In the genomic region with DNA sequence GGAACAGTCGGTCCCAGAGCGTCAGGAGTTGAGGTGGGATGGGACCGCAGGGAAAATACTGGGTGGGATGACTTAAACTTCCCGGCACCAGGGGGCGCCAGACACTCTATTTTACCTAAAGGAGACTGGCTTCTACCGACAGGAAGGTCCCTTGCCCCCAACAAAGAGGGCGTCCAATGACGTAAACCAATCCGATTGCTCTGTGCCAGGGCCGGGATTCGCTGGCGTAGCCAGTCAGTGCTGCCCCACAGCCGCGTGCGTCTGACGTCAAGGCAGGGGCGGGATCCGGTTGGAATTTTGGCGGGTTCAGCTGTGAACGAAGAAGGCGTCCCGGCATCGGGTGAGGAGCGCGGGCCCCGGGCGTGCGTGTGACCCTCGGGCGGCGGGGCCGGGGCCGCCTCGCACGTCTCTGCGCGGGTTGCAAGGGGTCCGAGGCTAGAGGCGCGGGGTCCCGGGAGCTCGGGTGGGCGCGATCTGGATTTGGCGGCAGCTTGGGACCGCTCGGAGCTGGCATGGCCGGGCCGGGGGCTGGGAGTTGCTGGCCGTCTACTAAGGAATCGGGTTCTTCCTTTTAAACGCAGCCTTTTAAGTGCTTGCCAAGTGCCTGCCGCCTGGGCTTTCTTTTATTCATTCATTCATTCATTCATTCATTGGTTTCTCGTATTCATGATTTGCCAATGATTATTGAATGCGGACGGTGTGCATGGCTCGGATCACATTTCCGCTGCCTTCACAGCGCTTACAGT, we compare ENCODE assay signal across 8 cellular contexts. TPM values are rescaled to one million over a fixed set of nuclear protein-coding genes. Genes with fewer than 3 reads are reported as not detected.
DNase-seq lines count a peak whose midpoint lies in the region; ATAC-seq, FAIRE-seq and TF ChIP-seq lines count a peak whose summit lies in the region.

A gene (plus strand): TSS at position 292 of the 746 bp plus-strand sequence. CDS start 2,645 bp downstream, outside the sequence.

- no peaks in the 10 kb centered on the region for H3K27me3 ChIP-seq in BLaER1

- intact Hi-C loops in activated CD4-positive, alpha-beta T cell treated with anti-CD3 and anti-CD28 coated beads for 36 hours (cut with DNase I, micrococcal nuclease) = loop anchor here (1.0 to 10.0 kb wide), 14 partner anchors 59 to 1119 kb away; a partner anchor contains a TSS
- intact Hi-C loops in left colon (cut with DNase I, micrococcal nuclease) = loop anchor here in 1 of 2 donors (10.0 kb wide), 1 partner anchor 133 kb away; no protein-coding TSS in a partner anchor

- H4K20me1 ChIP-seq in BLaER1 = no peaks in the 10 kb centered on the region; the same call in 1 of the 2 replicates

- no peaks in the 10 kb centered on the region for H3K9me3 ChIP-seq in BLaER1

- peak within 1 kb of the TSS; percentile 84 for H3K9ac ChIP-seq in BLaER1

- peaks cover 34% of the 10 kb centered on the region for H3K36me3 Mint-ChIP-seq in activated CD4-positive, alpha-beta T cell treated with anti-CD3 and anti-CD28 coated beads for 36 hours (ENCODE audit: low read depth)

- peak within 1 kb of the TSS; percentile 82 for H3K27ac ChIP-seq in BLaER1
- H3K27ac ChIP-seq in coronary artery = no peak within 1 kb of the TSS

- POLR2A ChIA-PET in activated CD4-positive, alpha-beta T cell treated with anti-CD3 and anti-CD28 coated beads for 36 hours (lab: Charles Lee) = interaction anchor here (0.5 to 0.6 kb wide), 3 partner anchors 141 to 232 kb away, joined by 3 to 6 read pairs (median 3); no protein-coding TSS in a partner anchor

- peak within 1 kb of the TSS; percentile 86 for H3K4me2 ChIP-seq in BLaER1

- peak; percentile 99 for DNase-seq in GM19239 (ENCODE audit: insufficient read length, low spot score)
- DNase-seq in NCI-H524 (lab: John Stamatoyannopoulos, UW) = peak; percentile 82 to 92
- peak; percentile 98 for DNase-seq in activated CD4-positive, alpha-beta T cell treated with anti-CD3 and anti-CD28 coated beads for 36 hours
- peak; percentile 99 for DNase-seq in coronary artery (ENCODE audit: low spot score)
- DNase-seq in left colon = peak; percentile 99
- peak; percentile 99 for DNase-seq in stimulated activated CD4-positive, alpha-beta T cell treated with anti-CD3 and anti-CD28 coated beads, Interleukin-1b, Interleukin-23, amount 100 ng/mL, for 48 hours

- no peaks in the 10 kb centered on the region for H3K9me3 Mint-ChIP-seq in activated CD4-positive, alpha-beta T cell treated with anti-CD3 and anti-CD28 coated beads for 36 hours (ENCODE audit: low read depth)

- H3K4me3 ChIP-seq in BLaER1 (peak within 1 kb of the TSS; percentile 85), coronary artery (peak within 1 kb of the TSS; percentile 68)

- ATAC-seq in HG03457 (IDR thresholded peaks at IDR 0.05; ENCODE audit: unreplicated experiment) (peak; percentile 99), left colon (peak; percentile 99)
- ATAC-seq in activated CD4-positive, alpha-beta T cell treated with anti-CD3 and anti-CD28 coated beads for 36 hours = peak; percentile 100

- peaks cover 26% of the 10 kb centered on the region for H3K4me1 Mint-ChIP-seq in activated CD4-positive, alpha-beta T cell treated with anti-CD3 and anti-CD28 coated beads for 36 hours

- peaks cover 27% of the 10 kb centered on the region for H3K36me3 ChIP-seq in BLaER1

- CTCF ChIA-PET in activated CD4-positive, alpha-beta T cell treated with anti-CD3 and anti-CD28 coated beads for 36 hours (lab: Charles Lee) = interaction anchor here (0.6 to 2.2 kb wide), 12 partner anchors 15 to 434 kb away, joined by 3 to 16 read pairs (median 4); no protein-coding TSS in a partner anchor

- no peaks in the 10 kb centered on the region for H3K27me3 Mint-ChIP-seq in activated CD4-positive, alpha-beta T cell treated with anti-CD3 and anti-CD28 coated beads for 36 hours

- peak; percentile 78 for TF ChIP-seq CTCF in coronary artery (IDR thresholded peaks at IDR 0.05)

- peak within 1 kb of the TSS; percentile 86 for H3K27ac Mint-ChIP-seq in activated CD4-positive, alpha-beta T cell treated with anti-CD3 and anti-CD28 coated beads for 36 hours

- peak; percentile 98 for FAIRE-seq in GM19239 (lab: Jason Lieb, UNC)

- H3K4me1 ChIP-seq in BLaER1 = peaks cover 22% of the 10 kb centered on the region

- H3K4me3 Mint-ChIP-seq in activated CD4-positive, alpha-beta T cell treated with anti-CD3 and anti-CD28 coated beads for 36 hours = peak within 1 kb of the TSS; percentile 91

RNA-seq across cellular contexts. Expression of the gene that starts here (rescaled TPM):
- total RNA-seq in activated CD4-positive, alpha-beta T cell treated with anti-CD3 and anti-CD28 coated beads for 36 hours = 10 to 100 TPM; 86.0 to 86.2 TPM
- total RNA-seq in left colon = 1 to 10 TPM; 1.9 to 5.0 TPM

Comparison
In these comparisons a context has a peak if more than half of its experiments do, and no peak if none do; other contexts are left out.
1. RNA of the gene that starts here (total RNA-seq): 86.0 to 86.2 TPM in activated CD4-positive, alpha-beta T cell treated with anti-CD3 and anti-CD28 coated beads for 36 hours; 1.9 to 5.0 TPM in left colon; every median in the first group is over 10 times any median in the second.
2. Peak in every context shown above with its lines, with median percentiles within 50 percentile points of each other: DNase-seq and ATAC-seq.